Comparison of ENCODE assay signal across 9 cellular contexts in the genomic region with DNA sequence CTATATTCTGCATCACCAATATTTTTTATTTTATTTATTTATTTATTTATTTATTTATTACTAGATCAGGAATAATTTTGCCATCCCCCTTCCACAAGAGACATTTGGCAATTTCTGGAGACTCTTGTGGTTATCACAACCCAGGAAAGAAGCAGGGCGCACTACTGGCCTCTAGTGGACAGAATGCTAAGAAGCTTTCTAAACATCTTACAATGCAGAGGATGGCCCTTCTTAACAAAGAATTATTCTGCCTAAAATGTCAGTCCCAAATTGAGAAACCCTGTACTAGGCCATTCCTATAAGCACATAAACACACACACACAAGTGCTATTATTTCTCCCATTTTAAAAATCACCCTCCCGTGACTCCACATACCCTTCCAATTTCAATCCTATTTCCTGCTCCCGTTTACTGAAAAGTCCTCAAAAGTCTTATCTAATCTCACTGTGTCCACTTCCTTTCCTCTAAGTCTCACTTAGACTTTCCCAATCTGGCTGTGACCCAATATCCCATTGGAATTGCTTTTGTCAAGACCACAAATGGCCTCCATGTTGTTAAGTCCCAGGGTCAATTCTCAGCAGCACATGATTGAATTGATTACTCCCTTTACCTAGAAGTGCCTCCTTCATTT. TPM values are rescaled to one million over a fixed set of nuclear protein-coding genes. Genes with fewer than 3 reads are reported as not detected.
DNase-seq lines count a peak whose midpoint lies in the region; ATAC-seq and FAIRE-seq lines count a peak whose summit lies in the region.
"Had no signal": no experiment of that assay in that cellular context is flagged by ENCODE, and none has a peak within 500 bp of the region (broad histone marks: within the 10 kb centered on the region; RNA-seq: fewer than 3 reads in every experiment).

No MANE protein-coding gene starts in this region.

- peak; percentile 31 for DNase-seq in DMS153 (lab: John Stamatoyannopoulos, UW)
- peak; percentile 44 for DNase-seq in HTR-8/SVneo (ENCODE audit: insufficient read length, low spot score)
- peak; percentile 15 for DNase-seq in RCC 7860 (ENCODE audit: low spot score)
- DNase-seq in activated effector memory CD4-positive, alpha-beta T cell treated with Interleukin-2 at 50 U/mL for 16 hours, result peak; percentile 2
- peak; percentile 69 for DNase-seq in globus pallidus (ENCODE audit: low spot score)
- DNase-seq in posterior cingulate gyrus, result peak in 8 of 10 donors; percentile 33 to 91 (median 68)

- no peak overlapping the region for H3K27ac Mint-ChIP-seq in activated T-helper 17 cell treated with anti-CD3 and anti-CD28 coated beads, Interleukin-2, amount 50 U/mL, for 72 hours
- H3K27ac Mint-ChIP-seq: activated naive CD4-positive, alpha-beta T cell treated with anti-CD3 and anti-CD28 coated beads, Interleukin-2, amount 50 U/mL, for 24 hours had no signal

- intact Hi-C loops in posterior cingulate gyrus (cut with DNase I), result loop anchor here (2.0 to 5.0 kb wide), 3 partner anchors 44 to 825 kb away; a partner anchor contains a TSS

- FAIRE-seq in HTR-8/SVneo (lab: Jason Lieb, UNC) (no peak), RCC 7860 (lab: Jason Lieb, UNC) (peak; percentile 51)

- no peak overlapping the region for H3K4me3 Mint-ChIP-seq in activated T-helper 17 cell treated with anti-CD3 and anti-CD28 coated beads, Interleukin-2, amount 50 U/mL, for 72 hours
- H3K4me3 Mint-ChIP-seq: activated naive CD4-positive, alpha-beta T cell treated with anti-CD3 and anti-CD28 coated beads, Interleukin-2, amount 50 U/mL, for 24 hours had no signal

- no peak for ATAC-seq in activated T-helper 17 cell treated with anti-CD3 and anti-CD28 coated beads, Interleukin-2, amount 50 U/mL, for 72 hours (replicated peaks)
- no peak for ATAC-seq in GM19455 (IDR thresholded peaks at IDR 0.05; ENCODE audit: unreplicated experiment)

- no peaks in the 10 kb centered on the region for H3K4me1 Mint-ChIP-seq in activated T-helper 17 cell treated with anti-CD3 and anti-CD28 coated beads, Interleukin-2, amount 50 U/mL, for 72 hours
- H3K4me1 Mint-ChIP-seq: activated naive CD4-positive, alpha-beta T cell treated with anti-CD3 and anti-CD28 coated beads, Interleukin-2, amount 50 U/mL, for 24 hours had no signal

- no peaks in the 10 kb centered on the region for H3K9me3 Mint-ChIP-seq in activated T-helper 17 cell treated with anti-CD3 and anti-CD28 coated beads, Interleukin-2, amount 50 U/mL, for 72 hours
- H3K9me3 Mint-ChIP-seq: activated naive CD4-positive, alpha-beta T cell treated with anti-CD3 and anti-CD28 coated beads, Interleukin-2, amount 50 U/mL, for 24 hours had no signal

- H3K27me3 Mint-ChIP-seq in activated T-helper 17 cell treated with anti-CD3 and anti-CD28 coated beads, Interleukin-2, amount 50 U/mL, for 72 hours, result no peaks in the 10 kb centered on the region
- H3K27me3 Mint-ChIP-seq: activated naive CD4-positive, alpha-beta T cell treated with anti-CD3 and anti-CD28 coated beads, Interleukin-2, amount 50 U/mL, for 24 hours had no signal

- no peaks in the 10 kb centered on the region for H3K36me3 Mint-ChIP-seq in activated T-helper 17 cell treated with anti-CD3 and anti-CD28 coated beads, Interleukin-2, amount 50 U/mL, for 72 hours (ENCODE audit: low read depth)
- H3K36me3 Mint-ChIP-seq: activated naive CD4-positive, alpha-beta T cell treated with anti-CD3 and anti-CD28 coated beads, Interleukin-2, amount 50 U/mL, for 24 hours had no signal

RNA-seq across cellular contexts. Expression of a gene that starts 43.7 kb away (rescaled TPM):
- 10 to 100 TPM; 23.6 to 30.3 TPM for total RNA-seq in activated T-helper 17 cell treated with anti-CD3 and anti-CD28 coated beads, Interleukin-2, amount 50 U/mL, for 72 hours

Comparison
In these comparisons a context has a peak if more than half of its experiments do, and no peak if none do; other contexts are left out.
1. DNase-seq: peak in every context shown above with its lines; median percentile 69 in globus pallidus; 68 in posterior cingulate gyrus; 44 in HTR-8/SVneo; 31 in DMS153; 15 in RCC 7860; 2 in activated effector memory CD4-positive, alpha-beta T cell treated with Interleukin-2 at 50 U/mL for 16 hours.